ENCODE assay signal across 13 cellular contexts in genomic region chr5:149227168-149227826, GRCh38. TPM values are rescaled to one million over a fixed set of nuclear protein-coding genes. Genes with fewer than 3 reads are reported as not detected.
DNase-seq lines count a peak whose midpoint lies in the region; ATAC-seq lines count a peak whose summit lies in the region.
"Had no signal": no experiment of that assay in that cellular context is flagged by ENCODE, and none has a peak within 500 bp of the region (broad histone marks: within the 10 kb centered on the region; RNA-seq: fewer than 3 reads in every experiment).

No MANE protein-coding gene starts in this region.

- H3K27ac ChIP-seq in right cardiac atrium (ENCODE audit: low read length): peak overlapping the region; percentile 57
- H3K27ac ChIP-seq: C4-2B had no signal

- DNase-seq in A172 (ENCODE audit: low spot score) (peak; percentile 99), GM03348 (ENCODE audit: low spot score) (peak; percentile 41), SW480 (ENCODE audit: low spot score) (peak; percentile 66), right cardiac atrium (no peak), SK-N-DZ (ENCODE audit: low spot score) (no peak), NOMO-1 treated with dmso at 0.1 percent for 144 hours (lab: John Stamatoyannopoulos, UW; ENCODE audit: unreplicated experiment) (no peak), NCI-H1105 treated with DMSO at 0.1 percent for 48 hours (lab: John Stamatoyannopoulos, UW) (no peak)
- no peak for DNase-seq in stimulated activated CD4-positive, alpha-beta T cell treated with anti-CD3 and anti-CD28 coated beads, Interleukin-4, amount 100 ng/mL, for 1 hour
- DNase-seq: erythroblast; NCI-H524 treated with DMSO at 0.1 percent for 48 hours; stimulated activated CD4-positive, alpha-beta T cell treated with anti-CD3 and anti-CD28 coated beads, Interleukin-1b, Interleukin-23, amount 100 ng/mL, for 48 hours had no signal

- intact Hi-C loops in right cardiac atrium (cut with DNase I): loop anchor here in 2 of 4 donors (5.0 kb wide), 1 partner anchor 85 kb away; the partner anchor contains the start of gene ABLIM3 (in 2 of the 2)

- WGBS in right cardiac atrium: 59% methylated on average over 2 of the region's 2 CpGs

- H3K4me3 ChIP-seq in right cardiac atrium (ENCODE audit: low read length): no peak overlapping the region
- H3K4me3 ChIP-seq: HAP-1 had no signal

- no peaks in the 10 kb centered on the region for H3K9me3 ChIP-seq in right cardiac atrium (ENCODE audit: control insufficient read depth, low read length)
- H3K9me3 ChIP-seq: HAP-1 had no signal

- no peaks in the 10 kb centered on the region for H3K27me3 ChIP-seq in right cardiac atrium (ENCODE audit: control insufficient read depth, insufficient read depth)

- peaks cover 2% of the 10 kb centered on the region for H3K4me1 ChIP-seq in right cardiac atrium (ENCODE audit: control insufficient read depth, insufficient read depth, low read length)
- H3K4me1 ChIP-seq: HAP-1 had no signal

- peak in 1 of 2 donors; percentile 22 for ATAC-seq in right cardiac atrium

RNA-seq across cellular contexts. Expression of gene AFAP1L1, which starts 44.4 kb away (rescaled TPM):
- 0.36 and 1.4 TPM in 2 replicates for total RNA-seq in A172 (2014; rRNA removed; shearing (Covaris generic))
- total RNA-seq in right cardiac atrium: 10 to 100 TPM; 36.9 to 59.7 (median 42.7) TPM
- 26.2 TPM for polyA plus RNA-seq in right cardiac atrium
- polyA plus RNA-seq in SK-N-DZ (2014; cell fraction: cytosol; rRNA removed): 0.83 and 1.4 TPM in 2 replicates
- 0.29 and 0.47 TPM in 2 replicates for polyA plus RNA-seq in SK-N-DZ (2014; cell fraction: nucleus; rRNA removed)

Comparison
In these comparisons a context has a peak if more than half of its experiments do, and no peak if none do; other contexts are left out.
1. DNase-seq: peak in A172 (single experiment), GM03348 (single experiment) and SW480 (single experiment); none in right cardiac atrium (0 of 3), SK-N-DZ (single experiment), NOMO-1 treated with dmso at 0.1 percent for 144 hours (single experiment), NCI-H1105 treated with DMSO at 0.1 percent for 48 hours (single experiment) and stimulated activated CD4-positive, alpha-beta T cell treated with anti-CD3 and anti-CD28 coated beads, Interleukin-4, amount 100 ng/mL, for 1 hour (single experiment).
2. RNA of gene AFAP1L1, which starts 44.4 kb away (total RNA-seq): 36.9 to 59.7 TPM in right cardiac atrium; 0.36 to 1.4 TPM in A172; every median in the first group is over 10 times any median in the second.